ENCODE assay signal across 1 cellular context in genomic region chr15:66936115-66936863, GRCh38.
TF ChIP-seq lines count a peak whose summit lies in the region.

No MANE protein-coding gene starts in this region.

TF ChIP-seq in GM23338, 12 proteins besides CTCF, POLR2A, EP300 and RAD21 (continued from another document):
- TF ChIP-seq, protein P1, sequence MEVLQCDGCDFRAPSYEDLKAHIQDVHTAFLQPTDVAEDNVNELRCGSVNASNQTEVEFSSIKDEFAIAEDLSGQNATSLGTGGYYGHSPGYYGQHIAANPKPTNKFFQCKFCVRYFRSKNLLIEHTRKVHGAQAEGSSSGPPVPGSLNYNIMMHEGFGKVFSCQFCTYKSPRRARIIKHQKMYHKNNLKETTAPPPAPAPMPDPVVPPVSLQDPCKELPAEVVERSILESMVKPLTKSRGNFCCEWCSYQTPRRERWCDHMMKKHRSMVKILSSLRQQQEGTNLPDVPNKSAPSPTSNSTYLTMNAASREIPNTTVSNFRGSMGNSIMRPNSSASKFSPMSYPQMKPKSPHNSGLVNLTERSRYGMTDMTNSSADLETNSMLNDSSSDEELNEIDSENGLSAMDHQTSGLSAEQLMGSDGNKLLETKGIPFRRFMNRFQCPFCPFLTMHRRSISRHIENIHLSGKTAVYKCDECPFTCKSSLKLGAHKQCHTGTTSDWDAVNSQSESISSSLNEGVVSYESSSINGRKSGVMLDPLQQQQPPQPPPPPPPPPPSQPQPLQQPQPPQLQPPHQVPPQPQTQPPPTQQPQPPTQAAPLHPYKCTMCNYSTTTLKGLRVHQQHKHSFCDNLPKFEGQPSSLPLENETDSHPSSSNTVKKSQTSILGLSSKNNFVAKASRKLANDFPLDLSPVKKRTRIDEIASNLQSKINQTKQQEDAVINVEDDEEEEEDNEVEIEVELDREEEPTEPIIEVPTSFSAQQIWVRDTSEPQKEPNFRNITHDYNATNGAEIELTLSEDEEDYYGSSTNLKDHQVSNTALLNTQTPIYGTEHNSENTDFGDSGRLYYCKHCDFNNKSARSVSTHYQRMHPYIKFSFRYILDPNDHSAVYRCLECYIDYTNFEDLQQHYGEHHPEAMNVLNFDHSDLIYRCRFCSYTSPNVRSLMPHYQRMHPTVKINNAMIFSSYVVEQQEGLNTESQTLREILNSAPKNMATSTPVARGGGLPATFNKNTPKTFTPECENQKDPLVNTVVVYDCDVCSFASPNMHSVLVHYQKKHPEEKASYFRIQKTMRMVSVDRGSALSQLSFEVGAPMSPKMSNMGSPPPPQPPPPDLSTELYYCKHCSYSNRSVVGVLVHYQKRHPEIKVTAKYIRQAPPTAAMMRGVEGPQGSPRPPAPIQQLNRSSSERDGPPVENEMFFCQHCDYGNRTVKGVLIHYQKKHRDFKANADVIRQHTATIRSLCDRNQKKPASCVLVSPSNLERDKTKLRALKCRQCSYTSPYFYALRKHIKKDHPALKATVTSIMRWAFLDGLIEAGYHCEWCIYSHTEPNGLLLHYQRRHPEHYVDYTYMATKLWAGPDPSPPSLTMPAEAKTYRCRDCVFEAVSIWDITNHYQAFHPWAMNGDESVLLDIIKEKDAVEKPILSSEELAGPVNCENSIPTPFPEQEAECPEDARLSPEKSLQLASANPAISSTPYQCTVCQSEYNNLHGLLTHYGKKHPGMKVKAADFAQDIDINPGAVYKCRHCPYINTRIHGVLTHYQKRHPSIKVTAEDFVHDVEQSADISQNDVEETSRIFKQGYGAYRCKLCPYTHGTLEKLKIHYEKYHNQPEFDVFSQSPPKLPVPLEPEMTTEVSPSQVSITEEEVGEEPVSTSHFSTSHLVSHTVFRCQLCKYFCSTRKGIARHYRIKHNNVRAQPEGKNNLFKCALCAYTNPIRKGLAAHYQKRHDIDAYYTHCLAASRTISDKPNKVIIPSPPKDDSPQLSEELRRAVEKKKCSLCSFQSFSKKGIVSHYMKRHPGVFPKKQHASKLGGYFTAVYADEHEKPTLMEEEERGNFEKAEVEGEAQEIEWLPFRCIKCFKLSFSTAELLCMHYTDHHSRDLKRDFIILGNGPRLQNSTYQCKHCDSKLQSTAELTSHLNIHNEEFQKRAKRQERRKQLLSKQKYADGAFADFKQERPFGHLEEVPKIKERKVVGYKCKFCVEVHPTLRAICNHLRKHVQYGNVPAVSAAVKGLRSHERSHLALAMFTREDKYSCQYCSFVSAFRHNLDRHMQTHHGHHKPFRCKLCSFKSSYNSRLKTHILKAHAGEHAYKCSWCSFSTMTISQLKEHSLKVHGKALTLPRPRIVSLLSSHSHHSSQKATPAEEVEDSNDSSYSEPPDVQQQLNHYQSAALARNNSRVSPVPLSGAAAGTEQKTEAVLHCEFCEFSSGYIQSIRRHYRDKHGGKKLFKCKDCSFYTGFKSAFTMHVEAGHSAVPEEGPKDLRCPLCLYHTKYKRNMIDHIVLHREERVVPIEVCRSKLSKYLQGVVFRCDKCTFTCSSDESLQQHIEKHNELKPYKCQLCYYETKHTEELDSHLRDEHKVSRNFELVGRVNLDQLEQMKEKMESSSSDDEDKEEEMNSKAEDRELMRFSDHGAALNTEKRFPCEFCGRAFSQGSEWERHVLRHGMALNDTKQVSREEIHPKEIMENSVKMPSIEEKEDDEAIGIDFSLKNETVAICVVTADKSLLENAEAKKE (CRISPR knock-in tag; IDR thresholded peaks at IDR 0.05): no peak
